8 cellular contexts compared by ENCODE assay signal in the genomic region with DNA sequence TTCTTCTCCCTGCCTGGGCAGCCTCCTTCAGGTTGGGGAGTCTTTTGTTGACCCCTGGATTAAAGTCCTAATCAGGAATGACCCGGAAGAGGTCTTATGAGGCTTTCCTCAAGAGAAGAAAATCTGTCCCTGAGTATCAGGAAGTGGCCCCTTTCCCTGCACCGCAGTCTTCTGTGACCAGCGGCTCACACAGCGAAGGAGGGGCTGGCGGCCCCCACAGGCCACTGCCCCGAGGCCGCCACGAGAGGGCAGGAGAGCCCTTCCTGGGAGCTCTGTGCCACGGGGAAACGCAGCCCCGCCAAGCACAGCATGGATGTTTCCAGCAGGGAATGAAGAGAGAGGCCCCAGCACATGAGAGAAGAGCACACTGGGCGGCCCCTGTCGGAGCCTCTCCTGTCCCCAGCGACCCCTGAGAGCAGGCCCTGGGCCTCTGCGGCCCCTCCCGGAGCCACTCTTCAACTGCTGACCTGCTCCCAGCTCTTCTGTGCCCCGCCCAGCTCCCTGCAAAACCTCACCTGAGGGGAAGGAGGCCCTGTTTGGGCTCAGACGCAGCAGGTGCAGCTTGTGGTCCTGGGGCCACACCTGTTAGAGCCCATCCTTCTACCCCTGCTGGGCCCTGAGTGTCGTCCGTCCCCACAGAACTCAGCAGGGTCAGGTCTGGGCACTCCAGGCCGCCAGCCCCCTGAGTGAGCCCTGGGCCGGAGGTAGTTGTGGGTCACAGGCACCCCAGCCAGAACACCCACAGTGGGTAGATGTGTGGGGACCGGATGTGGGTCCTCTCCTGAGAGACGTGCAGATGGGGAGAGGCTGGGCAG. TPM values are rescaled to one million over a fixed set of nuclear protein-coding genes. Genes with fewer than 3 reads are reported as not detected.
DNase-seq lines count a peak whose midpoint lies in the region; ATAC-seq, FAIRE-seq and TF ChIP-seq lines count a peak whose summit lies in the region.

No MANE protein-coding gene starts in this region.

- H3K9me2 ChIP-seq in GM23338 (ENCODE audit: insufficient read depth): no peaks in the 10 kb centered on the region

- intact Hi-C loops in mammary epithelial cell (cut with micrococcal nuclease): loop anchor here (1.0 to 10.0 kb wide), 5 partner anchors 92 to 528 kb away; no protein-coding TSS in a partner anchor

- ATAC-seq in GM23338 (peak; percentile 70), GM21825 (IDR thresholded peaks at IDR 0.05; ENCODE audit: unreplicated experiment) (no peak)

- TF ChIP-seq CTCF in AG04449 (IDR thresholded peaks at IDR 0.05; ENCODE audit: insufficient read depth, low read length, missing control alignments): peak; percentile 99
- TF ChIP-seq CTCF in GM23338 (conservative IDR thresholded peaks at IDR 0.05; ENCODE audit: low read depth in 2 of 2): peak; percentile 80 to 93
- peak; percentile 88 to 99 for TF ChIP-seq CTCF in mammary epithelial cell (conservative IDR thresholded peaks at IDR 0.05 in 1 of 2, IDR thresholded peaks at IDR 0.05 in 1 of 2; ENCODE audit: extremely low read depth in 1 of 2, insufficient read depth in 1 of 2, low read depth in 1 of 2, low read length in 2 of 2)
- peak; percentile 93 to 96 (median 94) for TF ChIP-seq CTCF in keratinocyte (optimal IDR thresholded peaks at IDR 0.05 in 1 of 3, IDR thresholded peaks at IDR 0.05 in 1 of 3, conservative IDR thresholded peaks at IDR 0.05 in 1 of 3; ENCODE audit: extremely low read depth in 1 of 3, insufficient read depth in 2 of 3, low read length in 3 of 3)

- H3K9me3 Mint-ChIP-seq in GM23338: no peaks in the 10 kb centered on the region; the same call in 2 of the 3 replicates

- dilution Hi-C loops in mammary epithelial cell (cut with HindIII; ENCODE audit: low sequenced_read_pairs) (no loop called here), keratinocyte (cut with MboI; ENCODE audit: extremely low pct_ligation_motif_present, low sequenced_read_pairs) (no loop called here)

- H3F3A ChIP-seq in GM23338 (replicated peaks; ENCODE audit: low read depth): peaks cover 8% of the 10 kb centered on the region

- H4K20me1 ChIP-seq in GM23338 (replicated peaks; ENCODE audit: insufficient read depth) (peaks cover 5% of the 10 kb centered on the region; the same call in 1 of the 2 replicates), mammary epithelial cell (ENCODE audit: insufficient read depth, low read length) (no peaks in the 10 kb centered on the region), keratinocyte (ENCODE audit: control insufficient read depth, extremely low read depth, insufficient read depth, low read length) (peaks cover 4% of the 10 kb centered on the region)

- DNase-seq in AG04449 (ENCODE audit: low read depth, low spot score) (no peak), GM23338 (ENCODE audit: low spot score) (peak; percentile 91), NCI-H226 (peak; percentile 54), mammary epithelial cell (peak; percentile 57), keratinocyte (ENCODE audit: low read depth, low spot score) (peak; percentile 15)
- DNase-seq in activated CD4-positive, CD25-positive, alpha-beta regulatory T cell treated with anti-CD3 and anti-CD28 coated beads, Interleukin-2, amount 50 U/mL, for 16 hours (ENCODE audit: low read depth, low spot score): peak; percentile 35
- peak; percentile 72 for DNase-seq in stimulated activated CD4-positive, alpha-beta T cell treated with anti-CD3 and anti-CD28 coated beads, Interleukin-12 subunit alpha, Interleukin-12 subunit beta, amount 100 ng/mL, for 4 hours

- H2AFZ ChIP-seq in GM23338: no peak overlapping the region
- H2AFZ ChIP-seq in mammary epithelial cell (ENCODE audit: low read depth, low read length): no peak overlapping the region
- no peak overlapping the region for H2AFZ ChIP-seq in keratinocyte (ENCODE audit: control insufficient read depth, low read length)

- H3K4me3 ChIP-seq in AG04449 (ENCODE audit: low read depth, low read length) (no peak overlapping the region), GM23338 (no peak overlapping the region), mammary epithelial cell (replicated peaks in 1 of 3; ENCODE audit: insufficient read depth in 1 of 3, low read depth in 2 of 3, low read length in 3 of 3) (no peak overlapping the region), keratinocyte (ENCODE audit: control insufficient read depth in 2 of 3, extremely low read depth in 1 of 3, insufficient read depth in 2 of 3, low read depth in 1 of 3, low read length in 3 of 3) (no peak overlapping the region)

- H3K4me2 ChIP-seq in GM23338 (0 out of 2 replicates have a peak overlapping the region, but pooled peaks have one; percentile 36), mammary epithelial cell (ENCODE audit: insufficient read depth, low read depth, low read length) (no peak overlapping the region), keratinocyte (ENCODE audit: control insufficient read depth, extremely low read depth, insufficient read depth, low read depth, low read length) (no peak overlapping the region)

- WGBS in mammary epithelial cell (ENCODE audit: low coverage, missing lambda C conversion rate): 57% methylated on average over 10 of the region's 24 CpGs

- H3K27me3 ChIP-seq in GM23338 (ENCODE audit: insufficient read depth) (no peaks in the 10 kb centered on the region), mammary epithelial cell (ENCODE audit: insufficient read depth, low read length) (no peaks in the 10 kb centered on the region), keratinocyte (ENCODE audit: control insufficient read depth, extremely low read depth, insufficient read depth, low read length) (no peaks in the 10 kb centered on the region)

- POLR2A ChIA-PET in AG04449 (lab: Yijun Ruan, JAX): interaction anchor here (0.7 to 2.5 kb wide), 4 partner anchors 94 to 148 kb away, joined by 3 to 10 read pairs (median 6); no protein-coding TSS in a partner anchor

- H3K9ac ChIP-seq in mammary epithelial cell (ENCODE audit: insufficient read depth, low read length): no peak overlapping the region
- no peak overlapping the region for H3K9ac ChIP-seq in keratinocyte (ENCODE audit: control insufficient read depth, extremely low read depth, insufficient read depth, low read length)

- H3K27me3 Mint-ChIP-seq in GM23338 (ENCODE audit: insufficient read depth, low read depth, poor library complexity): peaks cover 10% of the 10 kb centered on the region

- CTCF ChIA-PET in AG04449 (lab: Yijun Ruan, JAX) (interaction anchor here (0.6 to 18.2 kb wide), 33 partner anchors 8 to 527 kb away, joined by 3 to 304 read pairs (median 4); no protein-coding TSS in a partner anchor), mammary epithelial cell (lab: Charles Lee; ENCODE audit: low non-redundant PET) (interaction anchor here (0.6 to 1.2 kb wide), 2 partner anchors 118 to 153 kb away, joined by 4 to 8 read pairs; no protein-coding TSS in a partner anchor)

- H3K4me1 ChIP-seq in GM23338 (ENCODE audit: insufficient read depth) (no peaks in the 10 kb centered on the region; the same call in 1 of the 2 replicates), mammary epithelial cell (ENCODE audit: insufficient read depth, low read length) (peaks cover 11% of the 10 kb centered on the region), keratinocyte (ENCODE audit: control insufficient read depth, extremely low read depth, insufficient read depth, low read length) (peaks cover 5% of the 10 kb centered on the region)

- H3K27ac ChIP-seq in GM23338 (ENCODE audit: low read depth) (no peak overlapping the region), mammary epithelial cell (ENCODE audit: insufficient read depth, low read depth, low read length) (no peak overlapping the region), keratinocyte (ENCODE audit: control insufficient read depth, insufficient read depth, low read length) (no peak overlapping the region)

- H3K9me3 ChIP-seq in mammary epithelial cell (replicated peaks; ENCODE audit: insufficient read depth, low read length) (no peaks in the 10 kb centered on the region), keratinocyte (ENCODE audit: control insufficient read depth, low read depth, low read length) (no peaks in the 10 kb centered on the region)

- FAIRE-seq in keratinocyte (lab: Jason Lieb, UNC): peak; percentile 17

- H3K36me3 Mint-ChIP-seq in GM23338 (ENCODE audit: low read depth): peaks cover 10% of the 10 kb centered on the region; the same call in 2 of the 3 replicates

- no peaks in the 10 kb centered on the region for H3K36me3 ChIP-seq in GM23338 (ENCODE audit: insufficient read depth)
- H3K36me3 ChIP-seq in mammary epithelial cell (ENCODE audit: insufficient read depth, low read length): no peaks in the 10 kb centered on the region
- no peaks in the 10 kb centered on the region for H3K36me3 ChIP-seq in keratinocyte (ENCODE audit: control insufficient read depth in 2 of 2, extremely low read depth in 1 of 2, insufficient read depth in 2 of 2, low read length in 2 of 2)

- H3K9me1 ChIP-seq in keratinocyte (ENCODE audit: control insufficient read depth, extremely low read depth, insufficient read depth, low read length): no peaks in the 10 kb centered on the region

- peaks cover 33% of the 10 kb centered on the region for H3K4me1 Mint-ChIP-seq in GM23338

- in situ Hi-C loops in mammary epithelial cell (cut with MboI; ENCODE audit: low sequenced_read_pairs in 2 of 2): loop anchor here (10.0 kb wide), 2 partner anchors 152 to 172 kb away; no protein-coding TSS in a partner anchor

- peaks cover 22% of the 10 kb centered on the region for H3K79me2 ChIP-seq in GM23338 (replicated peaks; ENCODE audit: insufficient read depth)
- peaks cover under 1% of the 10 kb centered on the region for H3K79me2 ChIP-seq in mammary epithelial cell (ENCODE audit: insufficient read depth, low read length)
- no peaks in the 10 kb centered on the region for H3K79me2 ChIP-seq in keratinocyte (ENCODE audit: control insufficient read depth, insufficient read depth, low read length)

- H3K27ac Mint-ChIP-seq in GM23338: no peak overlapping the region

- no peak overlapping the region for H3K4me3 Mint-ChIP-seq in GM23338

- BruUV-seq in mammary epithelial cell (replicated peaks; lab: Mats Ljungman, UMichigan): no TSS peak

TF ChIP-seq in GM23338, 12 proteins besides CTCF, POLR2A, EP300 and RAD21:
- 0 out of 2 replicates have a peak, but pooled peaks have one; percentile 25 for TF ChIP-seq CREB1 (CRISPR knock-in tag; IDR thresholded peaks at IDR 0.05; ENCODE audit: low read depth)
- no peak for TF ChIP-seq EZH2 (IDR thresholded peaks at IDR 0.05; ENCODE audit: low read depth, unreplicated experiment)

RNA-seq across cellular contexts. Expression of gene POFUT2, which starts 4.9 kb away (rescaled TPM):
- 34.5 and 36.2 TPM in 2 replicates for total RNA-seq in GM23338 (2014; rRNA removed; shearing (Covaris generic))
- polyA plus RNA-seq in GM23338 (2016; fragmentation: Nextera tagmentation; extraction: Ambion mirVana) (10.9 and 12.1 TPM in 2 replicates), mammary epithelial cell (14.1 TPM), keratinocyte (8.8 to 18.7 TPM (median 9.6 TPM) in 3 replicates)
- total RNA-seq in mammary epithelial cell: 10 to 100 TPM; 19.3 to 25.0 TPM
- polyA minus RNA-seq in mammary epithelial cell (9.7 TPM), keratinocyte (6.3 to 13.2 TPM (median 6.7 TPM) in 3 replicates)
- 18.2 TPM for polyA plus RNA-seq in keratinocyte (2011; ENCODE audit: low read depth)
- 5.5 and 7.4 TPM in 2 replicates for polyA plus RNA-seq in keratinocyte (2011; cell fraction: cytosol; rRNA removed)
- polyA plus RNA-seq in keratinocyte (2011; cell fraction: nucleus; rRNA removed): 43.9 and 45.4 TPM in 2 replicates
- polyA plus RNA-seq in keratinocyte (2012; ENCODE audit: low replicate concordance): 10.7 and 16.1 TPM in 2 replicates
- 4.4 TPM for polyA minus RNA-seq in keratinocyte (2011; cell fraction: cytosol; rRNA and poly(A)+ RNA removed)
- polyA minus RNA-seq in keratinocyte (2011; cell fraction: nucleus; rRNA and poly(A)+ RNA removed): 12.2 and 14.1 TPM in 2 replicates
